ENCODE assay signal across 9 cellular contexts in the genomic region with DNA sequence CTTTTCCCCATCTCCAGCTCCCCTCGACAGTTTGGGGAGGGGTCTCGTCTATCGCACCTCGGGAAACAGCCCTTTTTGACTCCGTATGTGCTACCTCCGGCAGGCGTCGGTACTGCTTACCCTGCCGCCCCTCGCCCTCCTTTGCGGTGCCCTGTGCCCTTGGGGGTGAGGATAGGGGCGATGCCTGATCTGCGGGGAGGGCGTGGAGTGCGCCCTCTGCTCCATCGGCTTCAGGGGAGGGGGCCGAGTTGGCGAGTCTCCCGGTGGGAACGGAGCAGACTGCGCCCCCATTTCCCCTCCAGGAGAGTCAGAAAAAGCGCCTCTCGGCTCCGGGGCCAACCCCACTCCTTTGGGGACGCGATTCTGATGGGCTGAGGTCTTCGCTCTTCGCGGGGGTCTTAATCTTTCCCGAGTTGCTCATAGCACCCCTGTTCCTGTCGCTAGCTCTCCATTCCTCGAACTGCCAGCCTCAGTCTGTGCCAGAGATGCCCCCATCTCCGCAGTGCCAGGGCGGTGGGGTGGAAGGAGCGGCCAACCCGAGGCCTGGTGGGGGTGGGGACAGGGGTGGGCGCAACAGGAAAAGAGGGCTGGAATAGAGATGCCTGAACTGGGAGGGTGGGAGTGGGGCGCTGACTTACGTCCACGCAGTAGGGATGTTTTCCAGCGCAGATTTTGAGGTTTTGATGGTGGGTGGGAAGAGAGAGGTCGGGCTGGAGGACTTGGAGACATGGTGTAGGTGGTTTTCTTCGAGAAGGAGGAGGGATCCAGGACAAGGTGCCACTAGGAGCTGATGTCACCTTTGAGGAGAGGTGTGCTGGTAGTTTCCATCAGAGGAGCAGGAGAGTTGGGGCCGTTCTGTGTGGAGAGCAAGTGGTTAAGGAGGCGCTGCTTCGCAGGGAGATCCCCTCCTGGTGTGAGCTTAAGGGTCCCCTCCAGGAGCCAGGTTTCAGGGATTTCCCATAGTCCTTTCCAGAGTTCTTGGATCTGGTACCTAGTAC. TPM values are rescaled to one million over a fixed set of nuclear protein-coding genes. Genes with fewer than 3 reads are reported as not detected.
DNase-seq lines count a peak whose midpoint lies in the region; ATAC-seq, FAIRE-seq and TF ChIP-seq lines count a peak whose summit lies in the region.
"Had no signal": no experiment of that assay in that cellular context is flagged by ENCODE, and none has a peak within 500 bp of the region (broad histone marks: within the 10 kb centered on the region; RNA-seq: fewer than 3 reads in every experiment).

No MANE protein-coding gene starts in this region.

- no peaks in the 10 kb centered on the region for H4K20me1 ChIP-seq in GM12878 (ENCODE audit: control insufficient read depth, insufficient read depth)

- in situ Hi-C loops in GM12878 (cut with MboI) = no loop called here

- no peak for TF ChIP-seq RAD21 in GM12878 (IDR thresholded peaks at IDR 0.05; ENCODE audit: insufficient read depth, low read depth, low read length)

- TF ChIP-seq EP300 in GM12878 (IDR thresholded peaks at IDR 0.05; ENCODE audit: borderline replicate concordance in 1 of 2, control insufficient read depth in 1 of 2, low read depth in 2 of 2, low read length in 2 of 2) = no peak

- POLR2A ChIA-PET in GM12878 (lab: Charles Lee) = interaction anchor here (0.5 to 3.0 kb wide), 5 partner anchors 9 to 611 kb away, joined by 3 to 21 read pairs (median 5); partner anchors contain the start of gene TMEM183A

- SMC1A ChIA-PET in GM12878 (lab: Charles Lee; ENCODE audit: uncharacterized antibody, unreplicated experiment) = interaction anchor here (0.7 to 1.4 kb wide), 2 partner anchors 8 to 12 kb away, joined by 3 to 7 read pairs; no protein-coding TSS in a partner anchor

- ATAC-seq in HG03342 (IDR thresholded peaks at IDR 0.05; ENCODE audit: unreplicated experiment) (peak; percentile 23), GM12878 (peak; percentile 35), left lung (peak; percentile 13), thoracic aorta (ENCODE audit: insufficient number of reproducible peaks, low FRiP score, low read depth) (no peak)

- H3K4me1 ChIP-seq in GM12878 (ENCODE audit: control insufficient read depth, insufficient read depth, low read length) = no peaks in the 10 kb centered on the region; the same call in none of the 2 replicates
- H3K4me1 ChIP-seq in left lung = peaks cover 0 to 13% of the 10 kb centered on the region in 2 donors
- H3K4me1 ChIP-seq in thoracic aorta (ENCODE audit: control insufficient read depth in 1 of 2, low read depth in 2 of 2) = peaks cover 11 to 33% of the 10 kb centered on the region in 2 donors

- BruUV-seq in GM12878 (replicated peaks; lab: Mats Ljungman, UMichigan) = no TSS peak

- H3K4me2 ChIP-seq in GM12878 (ENCODE audit: control insufficient read depth, insufficient read depth) = peak overlapping the region; percentile 93

- H3K27ac ChIP-seq in GM12878 (ENCODE audit: control insufficient read depth, insufficient read depth) (no peak overlapping the region), left lung (peak overlapping the region in 1 of 2 donors; percentile 39), thoracic aorta (peak overlapping the region in 1 of 2 donors; percentile 52)

- TF ChIP-seq POLR2A in GM12878 (IDR thresholded peaks at IDR 0.05; ENCODE audit: low read depth, low read length) = no peak

- RAD21 ChIA-PET in GM12878 (lab: Charles Lee; ENCODE audit: unreplicated experiment) = interaction anchor here (0.9 to 1.2 kb wide), 3 partner anchors 20 to 243 kb away, joined by 3 to 7 read pairs (median 4); partner anchors contain the start of gene TMEM183A

- no peak for TF ChIP-seq CTCF in GM12878 (IDR thresholded peaks at IDR 0.05 in 2 of 3, conservative IDR thresholded peaks at IDR 0.05 in 1 of 3; ENCODE audit: control insufficient read depth in 2 of 3, extremely low read depth in 1 of 3, insufficient read depth in 1 of 3, low read depth in 3 of 3, low read length in 3 of 3)
- TF ChIP-seq CTCF in left lung (IDR thresholded peaks at IDR 0.05) = no peak
- TF ChIP-seq CTCF in thoracic aorta (IDR thresholded peaks at IDR 0.05) = no peak

- FAIRE-seq in GM12878 (lab: Jason Lieb, UNC) (no peak), RCC 7860 (lab: Jason Lieb, UNC) (no peak)
- FAIRE-seq: A204.1 had no signal

- peak overlapping the region; percentile 62 for H3K9ac ChIP-seq in GM12878 (ENCODE audit: control insufficient read depth, insufficient read depth, low read length)

- H3K9me3 ChIP-seq in GM12878 (replicated peaks; ENCODE audit: control insufficient read depth, insufficient read depth, low read length) (no peaks in the 10 kb centered on the region), left lung (no peaks in the 10 kb centered on the region), thoracic aorta (no peaks in the 10 kb centered on the region)

- H3K4me3 ChIP-seq in GM12878 = peak overlapping the region; percentile 93
- peak overlapping the region; percentile 48 to 50 for H3K4me3 ChIP-seq in left lung
- peak overlapping the region; percentile 83 for H3K4me3 ChIP-seq in thoracic aorta

- H3K36me3 ChIP-seq in GM12878 (ENCODE audit: control insufficient read depth in 2 of 2, insufficient read depth in 2 of 2, low read length in 1 of 2) (peaks cover 1 to 7% of the 10 kb centered on the region in 2 experiments), left lung (peaks cover 0 to 27% of the 10 kb centered on the region in 2 donors), thoracic aorta (peaks cover 17% of the 10 kb centered on the region)

- WGBS in GM12878 (ENCODE audit: insufficient coverage, insufficient replicate concordance, low lambda C conversion rate, missing lambda C conversion rate) = 30% methylated on average over 39 of the region's 46 CpGs

- H3K79me2 ChIP-seq in GM12878 (ENCODE audit: control insufficient read depth, insufficient read depth, low read length) = peaks cover 2% of the 10 kb centered on the region; the same call in 1 of the 2 replicates

- intact Hi-C loops in GM12878 (cut with micrococcal nuclease; ENCODE audit: unreplicated experiment) (no loop called here), left lung (cut with DNase I) (no loop called here)

- peak overlapping the region; percentile 85 for H2AFZ ChIP-seq in GM12878 (ENCODE audit: control insufficient read depth, low read depth, low read length)

- no peaks in the 10 kb centered on the region; a peak in 2 of 4 replicates for H3K27me3 ChIP-seq in GM12878 (replicated peaks in 1 of 2; ENCODE audit: control insufficient read depth in 2 of 2, insufficient read depth in 2 of 2, low read length in 1 of 2)
- peaks cover 4 to 20% of the 10 kb centered on the region in 2 donors for H3K27me3 ChIP-seq in left lung
- no peaks in the 10 kb centered on the region for H3K27me3 ChIP-seq in thoracic aorta (replicated peaks; ENCODE audit: insufficient read depth)

- peak; percentile 59 for DNase-seq in DMS 273 (lab: John Stamatoyannopoulos, UW; ENCODE audit: unreplicated experiment)
- no peak for DNase-seq in DMS 273 treated with DMSO at 0.1 percent for 48 hours (lab: John Stamatoyannopoulos, UW)
- no peak for DNase-seq in GM12878 (ENCODE audit: low read depth, low spot score)
- no peak for DNase-seq in left lung
- no peak for DNase-seq in thoracic aorta (ENCODE audit: low spot score)
- DNase-seq in RCC 7860 (ENCODE audit: low spot score) = no peak
- no peak for DNase-seq in H4 (ENCODE audit: low spot score)

- CTCF ChIA-PET in GM12878 (lab: Yijun Ruan, JAX) = interaction anchor here (0.5 to 4.7 kb wide), 11 partner anchors 10 to 242 kb away, joined by 3 to 52 read pairs (median 4); no protein-coding TSS in a partner anchor

RNA-seq across cellular contexts. Expression of gene PPFIA4, which starts 0.7 kb away (rescaled TPM):
- 287 and 339 TPM in 2 replicates for total RNA-seq in GM12878 (2013; cell fraction: nucleolus; rRNA removed)
- total RNA-seq in GM12878 (2014; rRNA removed) = 0.54 and 0.79 TPM in 2 replicates
- total RNA-seq in GM12878 (2014; rRNA removed; fragmentation: Illumina TruSeq; extraction: Trizol) = 0.18 and 0.22 TPM in 2 replicates
- total RNA-seq in GM12878 (2021) = 1.1 and 1.5 TPM in 2 replicates
- polyA plus RNA-seq in GM12878 (2011; ENCODE audit: low read depth) = 10.7 TPM
- polyA plus RNA-seq in GM12878 (2011; rRNA removed) = 14.8 and 19.7 TPM in 2 replicates
- 14.5 and 19.9 TPM in 2 replicates for polyA plus RNA-seq in GM12878 (2011; cell fraction: cytosol; rRNA removed)
- polyA plus RNA-seq in GM12878 (2011; cell fraction: nucleus; rRNA removed) = 252 and 384 TPM in 2 replicates
- 22.9 and 25.7 TPM in 2 replicates for polyA plus RNA-seq in GM12878 (2012)
- polyA plus RNA-seq in GM12878 (2014; fragmentation: Illumina TruSeq; extraction: Trizol) = 0.34 and 1.1 TPM in 2 replicates
- polyA plus RNA-seq in GM12878 (2014; fragmentation: Nextera tagmentation; extraction: Ambion mirVana) = under 1 TPM; 0.02 to 0.11 TPM
- 0.74 and 0.88 TPM in 2 replicates for polyA plus RNA-seq in GM12878 (2014; rRNA removed)
- polyA plus RNA-seq in GM12878 (2016; fragmentation: Nextera tagmentation; extraction: Ambion mirVana) = under 1 TPM in 1 of 2 experiments, not detected in 1; 0.04 TPM
- polyA minus RNA-seq in GM12878 (2011; rRNA and poly(A)+ RNA removed) = 16.0 and 36.5 TPM in 2 replicates
- polyA minus RNA-seq in GM12878 (2011; cell fraction: cytosol; rRNA and poly(A)+ RNA removed) = 5.2 and 8.8 TPM in 2 replicates
- polyA minus RNA-seq in GM12878 (2011; cell fraction: nucleus; rRNA and poly(A)+ RNA removed) = 57.1 and 63.0 TPM in 2 replicates
- total RNA-seq in left lung = 1 to 10 TPM; 1.3 to 2.1 TPM
- total RNA-seq in thoracic aorta = 10 to 100 TPM; 13.5 to 16.5 TPM
- total RNA-seq in H4 (2014; rRNA removed; shearing (Covaris generic)) = 0.27 and 1.1 TPM in 2 replicates

RNA-seq across cellular contexts. Expression of gene TMEM183A, which starts 19.8 kb away (rescaled TPM):
- total RNA-seq in GM12878 (2013; cell fraction: nucleolus; rRNA removed) = 67.8 and 72.7 TPM in 2 replicates
- total RNA-seq in GM12878 (2014; rRNA removed) = 68.5 and 72.3 TPM in 2 replicates
- total RNA-seq in GM12878 (2014; rRNA removed; fragmentation: Illumina TruSeq; extraction: Trizol) = 49.4 and 56.1 TPM in 2 replicates
- total RNA-seq in GM12878 (2021) = 58.1 and 64.2 TPM in 2 replicates
- polyA plus RNA-seq in GM12878 (2011; ENCODE audit: low read depth) = 34.3 TPM
- 82.5 and 103 TPM in 2 replicates for polyA plus RNA-seq in GM12878 (2011; rRNA removed)
- polyA plus RNA-seq in GM12878 (2011; cell fraction: cytosol; rRNA removed) = 110 and 152 TPM in 2 replicates
- polyA plus RNA-seq in GM12878 (2011; cell fraction: nucleus; rRNA removed) = 85.5 and 103 TPM in 2 replicates
- polyA plus RNA-seq in GM12878 (2012) = 35.3 and 35.6 TPM in 2 replicates
- polyA plus RNA-seq in GM12878 (2014; fragmentation: Illumina TruSeq; extraction: Trizol) = 69.4 and 75.4 TPM in 2 replicates
- polyA plus RNA-seq in GM12878 (2014; fragmentation: Nextera tagmentation; extraction: Ambion mirVana) = 10 to 100 TPM; 12.3 to 25.0 TPM
- polyA plus RNA-seq in GM12878 (2014; rRNA removed) = 55.5 and 57.8 TPM in 2 replicates
- polyA plus RNA-seq in GM12878 (2016; fragmentation: Nextera tagmentation; extraction: Ambion mirVana) = 10 to 100 TPM; 76.8 to 85.6 TPM
- 105 and 118 TPM in 2 replicates for polyA minus RNA-seq in GM12878 (2011; rRNA and poly(A)+ RNA removed)
- polyA minus RNA-seq in GM12878 (2011; cell fraction: cytosol; rRNA and poly(A)+ RNA removed) = 18.4 and 31.5 TPM in 2 replicates
- 33.7 and 49.2 TPM in 2 replicates for polyA minus RNA-seq in GM12878 (2011; cell fraction: nucleus; rRNA and poly(A)+ RNA removed)
- 10 to 100 TPM; 54.0 to 70.9 TPM for total RNA-seq in left lung
- 10 to 100 TPM; 54.3 to 72.6 TPM for total RNA-seq in thoracic aorta
- 82.8 and 82.9 TPM in 2 replicates for total RNA-seq in H4 (2014; rRNA removed; shearing (Covaris generic))

RNA-seq across cellular contexts. Expression of gene MYOG, which starts 58.8 kb away (rescaled TPM):
- not detected in 2 replicates for total RNA-seq in GM12878 (2013; cell fraction: nucleolus; rRNA removed)
- total RNA-seq in GM12878 (2014; rRNA removed) = not detected in 2 replicates
- not detected in 2 replicates for total RNA-seq in GM12878 (2014; rRNA removed; fragmentation: Illumina TruSeq; extraction: Trizol)
- total RNA-seq in GM12878 (2021) = not detected in 2 replicates
- not detected for polyA plus RNA-seq in GM12878 (2011; ENCODE audit: low read depth)
- not detected in 2 replicates for polyA plus RNA-seq in GM12878 (2011; rRNA removed)
- not detected in 2 replicates for polyA plus RNA-seq in GM12878 (2011; cell fraction: cytosol; rRNA removed)
- polyA plus RNA-seq in GM12878 (2011; cell fraction: nucleus; rRNA removed) = not detected in 2 replicates
- polyA plus RNA-seq in GM12878 (2012) = not detected in 2 replicates
- polyA plus RNA-seq in GM12878 (2014; fragmentation: Illumina TruSeq; extraction: Trizol) = not detected in 2 replicates
- not detected for polyA plus RNA-seq in GM12878 (2014; fragmentation: Nextera tagmentation; extraction: Ambion mirVana)
- polyA plus RNA-seq in GM12878 (2014; rRNA removed) = 0.05 TPM in 1 of 2 replicates, not detected in the other
- polyA plus RNA-seq in GM12878 (2016; fragmentation: Nextera tagmentation; extraction: Ambion mirVana) = not detected
- polyA minus RNA-seq in GM12878 (2011; rRNA and poly(A)+ RNA removed) = not detected in 2 replicates
- not detected in 2 replicates for polyA minus RNA-seq in GM12878 (2011; cell fraction: cytosol; rRNA and poly(A)+ RNA removed)
- not detected in 2 replicates for polyA minus RNA-seq in GM12878 (2011; cell fraction: nucleus; rRNA and poly(A)+ RNA removed)
- not detected for total RNA-seq in left lung
- total RNA-seq in thoracic aorta = not detected
- total RNA-seq in H4 (2014; rRNA removed; shearing (Covaris generic)) = not detected in 2 replicates

RNA-seq across cellular contexts. Expression of gene CYB5R1, which starts 59.9 kb away (rescaled TPM):
- total RNA-seq in GM12878 (2013; cell fraction: nucleolus; rRNA removed) = 29.1 and 31.8 TPM in 2 replicates
- 22.3 and 22.4 TPM in 2 replicates for total RNA-seq in GM12878 (2014; rRNA removed)
- 12.1 and 12.6 TPM in 2 replicates for total RNA-seq in GM12878 (2014; rRNA removed; fragmentation: Illumina TruSeq; extraction: Trizol)
- 16.9 and 17.0 TPM in 2 replicates for total RNA-seq in GM12878 (2021)
- polyA plus RNA-seq in GM12878 (2011; ENCODE audit: low read depth) = 12.2 TPM
- polyA plus RNA-seq in GM12878 (2011; rRNA removed) = 12.7 TPM in 2 replicates
- 11.7 and 13.7 TPM in 2 replicates for polyA plus RNA-seq in GM12878 (2011; cell fraction: cytosol; rRNA removed)
- polyA plus RNA-seq in GM12878 (2011; cell fraction: nucleus; rRNA removed) = 30.3 and 52.0 TPM in 2 replicates
- polyA plus RNA-seq in GM12878 (2012) = 15.6 and 19.7 TPM in 2 replicates
- 19.5 and 22.7 TPM in 2 replicates for polyA plus RNA-seq in GM12878 (2014; fragmentation: Illumina TruSeq; extraction: Trizol)
- polyA plus RNA-seq in GM12878 (2014; fragmentation: Nextera tagmentation; extraction: Ambion mirVana) = 1 to 10 TPM; 3.2 to 9.1 TPM
- polyA plus RNA-seq in GM12878 (2014; rRNA removed) = 18.2 and 18.8 TPM in 2 replicates
- polyA plus RNA-seq in GM12878 (2016; fragmentation: Nextera tagmentation; extraction: Ambion mirVana) = 10 to 100 TPM; 17.9 to 19.8 TPM
- polyA minus RNA-seq in GM12878 (2011; rRNA and poly(A)+ RNA removed) = 14.5 and 17.7 TPM in 2 replicates
- 3.6 TPM in 2 replicates for polyA minus RNA-seq in GM12878 (2011; cell fraction: cytosol; rRNA and poly(A)+ RNA removed)
- polyA minus RNA-seq in GM12878 (2011; cell fraction: nucleus; rRNA and poly(A)+ RNA removed) = 25.3 and 28.7 TPM in 2 replicates
- 10 to 100 TPM; 79.0 to 99.5 TPM for total RNA-seq in left lung
- 10 to 100 TPM; 41.6 to 61.9 TPM for total RNA-seq in thoracic aorta
- 38.8 and 42.4 TPM in 2 replicates for total RNA-seq in H4 (2014; rRNA removed; shearing (Covaris generic))
